In genomic region chr12:132521726-132522292, GRCh38 we compare ENCODE assay signal across 17 cellular contexts.
"Had no signal": no experiment of that assay in that cellular context is flagged by ENCODE, and none has a peak within 500 bp of the region (broad histone marks: within the 10 kb centered on the region; RNA-seq: fewer than 3 reads in every experiment).

No MANE protein-coding gene starts in this region.

- H3K4me3 ChIP-seq: colonic mucosa, mucosa of descending colon, sigmoid colon, skin epidermis, tibial artery, upper lobe of left lung, vagina had no signal

- H3K27ac Mint-ChIP-seq: endodermal cell had no signal

- H3K4me3 Mint-ChIP-seq: endodermal cell; naive thymus-derived CD8-positive, alpha-beta T cell had no signal

- H3K4me1 ChIP-seq: foreskin keratinocyte had no signal

- H3K9me3 ChIP-seq: colonic mucosa, sigmoid colon, tibial artery, upper lobe of left lung, vagina had no signal

- H3K9me3 Mint-ChIP-seq: naive thymus-derived CD8-positive, alpha-beta T cell had no signal

- ATAC-seq: foreskin keratinocyte; left cardiac atrium; mucosa of descending colon; naive thymus-derived CD8-positive, alpha-beta T cell had no signal

- H3K27ac ChIP-seq: colonic mucosa, foreskin keratinocyte, sigmoid colon, skin epidermis, tibial artery, upper lobe of left lung, vagina had no signal

- DNase-seq: colonic mucosa; effector CD4-positive, alpha-beta T cell; endodermal cell; erythroblast; foreskin keratinocyte; kidney; left cardiac atrium; mucosa of descending colon; naive thymus-derived CD8-positive, alpha-beta T cell; posterior cingulate gyrus; sigmoid colon; stimulated activated CD4-positive, alpha-beta T cell treated with anti-CD3 and anti-CD28 coated beads, Interleukin-12 subunit alpha, Interleukin-12 subunit beta, amount 100 ng/mL, for 4 hours; stimulated activated naive CD4-positive, alpha-beta T cell treated with Interleukin-2 at 50 U/mL for 16 hours; tibial artery had no signal

- H3K27me3 ChIP-seq: colonic mucosa, foreskin keratinocyte, sigmoid colon, tibial artery, upper lobe of left lung, vagina had no signal

- H3K36me3 ChIP-seq: colonic mucosa, vagina had no signal
